26 cellular contexts compared by ENCODE assay signal in genomic region chr17:52276609-52277008, GRCh38.
"Had no signal": no experiment of that assay in that cellular context is flagged by ENCODE, and none has a peak within 500 bp of the region (broad histone marks: within the 10 kb centered on the region; RNA-seq: fewer than 3 reads in every experiment).

No MANE protein-coding gene starts in this region.

- H3K4me1 ChIP-seq: colonic mucosa, esophagus squamous epithelium, heart right ventricle, left lung, psoas muscle, sigmoid colon, testis, tibial artery had no signal

- H3K4me3 ChIP-seq: colonic mucosa, esophagus squamous epithelium, heart right ventricle, left lung, ovary, psoas muscle, sigmoid colon, testis, tibial artery had no signal

- H3K9me3 ChIP-seq: colonic mucosa, esophagus squamous epithelium, heart right ventricle, left lung, ovary, psoas muscle, sigmoid colon, testis, tibial artery had no signal

- H3K27ac Mint-ChIP-seq: dendritic cell treated with granulocyte-macrophage colony-stimulating factor and Interleukin-4, amounts not matched to agents 40 ng/mL and 50 ng/mL, for 4 days; natural killer cell; stimulated activated effector memory CD8-positive, alpha-beta T cell treated with anti-CD3 and anti-CD28 coated beads, Interleukin-12 subunit alpha, Interleukin-12 subunit beta, amount 100 ng/mL, for 72 hours; type B pancreatic cell had no signal

- H3K36me3 Mint-ChIP-seq: natural killer cell; stimulated activated effector memory CD8-positive, alpha-beta T cell treated with anti-CD3 and anti-CD28 coated beads, Interleukin-12 subunit alpha, Interleukin-12 subunit beta, amount 100 ng/mL, for 72 hours; type B pancreatic cell had no signal

- H3K27ac ChIP-seq: colonic mucosa, esophagus squamous epithelium, heart right ventricle, left lung, ovary, psoas muscle, sigmoid colon, testis, tibial artery had no signal

- H3K27me3 ChIP-seq: colonic mucosa, esophagus squamous epithelium, heart right ventricle, left lung, ovary, sigmoid colon, testis, tibial artery had no signal

- DNase-seq: colonic mucosa; effector CD8-positive, alpha-beta T cell; erythroblast; esophagus squamous epithelium; foreskin melanocyte; glutamatergic neuron; heart right ventricle; hippocampal formation; left cardiac atrium; left lung; natural killer cell; occipital lobe; ovary; posterior cingulate gyrus; psoas muscle; right cardiac atrium; sigmoid colon; stimulated activated CD4-positive, alpha-beta T cell treated with anti-CD3 and anti-CD28 coated beads, Interleukin-2, amount 100 ng/mL, for 24 hours; stimulated activated CD4-positive, alpha-beta T cell treated with anti-CD3 and anti-CD28 coated beads, Interleukin-4, amount 100 ng/mL, for 24 hours; stimulated activated naive CD4-positive, alpha-beta T cell treated with Interleukin-2 at 50 U/mL for 16 hours; substantia nigra; testis; tibial artery had no signal

- H3K4me3 Mint-ChIP-seq: dendritic cell treated with granulocyte-macrophage colony-stimulating factor and Interleukin-4, amounts not matched to agents 40 ng/mL and 50 ng/mL, for 4 days; natural killer cell; stimulated activated effector memory CD8-positive, alpha-beta T cell treated with anti-CD3 and anti-CD28 coated beads, Interleukin-12 subunit alpha, Interleukin-12 subunit beta, amount 100 ng/mL, for 72 hours; type B pancreatic cell had no signal

- H3K4me1 Mint-ChIP-seq: natural killer cell; stimulated activated effector memory CD8-positive, alpha-beta T cell treated with anti-CD3 and anti-CD28 coated beads, Interleukin-12 subunit alpha, Interleukin-12 subunit beta, amount 100 ng/mL, for 72 hours had no signal

- H3K9me3 Mint-ChIP-seq: dendritic cell treated with granulocyte-macrophage colony-stimulating factor and Interleukin-4, amounts not matched to agents 40 ng/mL and 50 ng/mL, for 4 days; stimulated activated effector memory CD8-positive, alpha-beta T cell treated with anti-CD3 and anti-CD28 coated beads, Interleukin-12 subunit alpha, Interleukin-12 subunit beta, amount 100 ng/mL, for 72 hours; type B pancreatic cell had no signal

- H3K36me3 ChIP-seq: colonic mucosa, esophagus squamous epithelium, heart right ventricle, left lung, ovary, sigmoid colon, tibial artery had no signal

- H3K27me3 Mint-ChIP-seq: dendritic cell treated with granulocyte-macrophage colony-stimulating factor and Interleukin-4, amounts not matched to agents 40 ng/mL and 50 ng/mL, for 4 days had no signal
